11 cellular contexts compared by ENCODE assay signal in the genomic region with DNA sequence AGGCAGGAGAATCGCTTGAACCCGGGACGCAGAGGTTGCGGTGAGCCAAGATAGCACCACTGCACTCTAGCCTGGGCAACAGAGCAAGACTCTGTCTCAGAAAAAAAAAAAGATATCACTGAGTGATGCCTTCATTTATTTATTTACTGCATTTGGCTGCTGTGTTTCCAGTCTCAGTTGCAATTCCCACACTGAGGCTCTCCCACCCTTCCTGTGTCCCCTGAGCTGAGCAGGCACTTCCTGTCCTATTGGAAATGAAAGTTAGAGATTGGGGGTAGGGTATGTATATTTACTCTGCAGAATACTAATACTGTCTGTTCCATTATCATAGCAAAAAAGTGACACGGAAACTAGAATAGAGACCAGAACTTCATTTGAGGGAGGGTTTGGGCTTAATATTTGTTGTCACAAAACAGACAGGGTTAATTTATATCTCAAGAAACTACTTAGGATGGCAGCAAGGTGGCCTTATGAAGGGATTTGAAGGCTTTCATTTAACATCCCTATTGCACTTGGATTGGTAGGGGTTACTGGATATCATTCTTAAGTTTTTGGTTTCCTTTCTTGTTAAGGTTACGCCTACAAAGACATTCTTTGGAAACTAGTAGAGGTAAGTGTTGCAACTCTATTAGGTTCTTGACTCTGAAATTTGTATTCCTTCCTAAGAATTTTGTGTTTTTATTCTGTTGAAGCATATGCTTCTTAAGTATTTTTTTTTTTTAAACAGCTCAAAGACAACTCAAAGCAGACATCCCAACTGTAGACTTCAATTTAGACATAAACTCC. TPM values are rescaled to one million over a fixed set of nuclear protein-coding genes. Genes with fewer than 3 reads are reported as not detected.
DNase-seq lines count a peak whose midpoint lies in the region; ATAC-seq and TF ChIP-seq lines count a peak whose summit lies in the region.
"Had no signal": no experiment of that assay in that cellular context is flagged by ENCODE, and none has a peak within 500 bp of the region (broad histone marks: within the 10 kb centered on the region; RNA-seq: fewer than 3 reads in every experiment).

No MANE protein-coding gene starts in this region.

- no peaks in the 10 kb centered on the region for H3K9me3 ChIP-seq in RWPE2 (ENCODE audit: severe bottlenecking)
- H3K9me3 ChIP-seq in ovary: no peaks in the 10 kb centered on the region

- H3K9me3 Mint-ChIP-seq in CD14-positive monocyte: peaks cover 0 to 3% (median 0%) of the 10 kb centered on the region in 7 donors

- no peak for TF ChIP-seq EP300 in ovary (IDR thresholded peaks at IDR 0.05)

- ATAC-seq in RWPE2 (ENCODE audit: low read depth): no peak

- intact Hi-C loops in CD14-positive monocyte (cut with micrococcal nuclease) (loop anchor here in 1 of 2 donors (5.0 kb wide), 1 partner anchor 47 kb away; no protein-coding TSS in a partner anchor), ovary (cut with DNase I) (loop anchor here in 1 of 4 donors (5.0 kb wide), 1 partner anchor 112 kb away; a partner anchor contains a TSS)

- no peak for TF ChIP-seq POLR2A in ovary (IDR thresholded peaks at IDR 0.05)

- peak overlapping the region in 1 of 2 donors; percentile 20 for H3K4me3 Mint-ChIP-seq in CD14-positive monocyte

- H3K4me1 ChIP-seq in RWPE2 (ENCODE audit: insufficient read depth, poor library complexity, severe bottlenecking) (peaks cover 51% of the 10 kb centered on the region), ovary (ENCODE audit: insufficient read depth) (peaks cover 3% of the 10 kb centered on the region)

- H3K4me1 Mint-ChIP-seq in CD14-positive monocyte: peaks cover 51% of the 10 kb centered on the region

- H3K27ac Mint-ChIP-seq in CD14-positive monocyte: peak overlapping the region in 6 of 7 donors; percentile 25 to 97 (median 89)

- H3K27ac ChIP-seq in RWPE2 (ENCODE audit: poor library complexity, severe bottlenecking) (peak overlapping the region; percentile 98), ovary (peak overlapping the region; percentile 43 to 84)

- DNase-seq in CD14-positive monocyte (ENCODE audit: low spot score) (no peak), RWPE2 (ENCODE audit: low spot score) (no peak), fibroblast of the aortic adventitia (ENCODE audit: low read depth) (peak; percentile 67), ovary (no peak), iPS-NIHi7 (ENCODE audit: extremely low spot score) (no peak), NCI-H2107 (lab: John Stamatoyannopoulos, UW) (no peak), NCI-H748 treated with DMSO at 0.1 percent for 48 hours (lab: John Stamatoyannopoulos, UW) (no peak)
- no peak for DNase-seq in activated naive CD4-positive, alpha-beta T cell (lab: John Stamatoyannopoulos, UW)
- DNase-seq: COR-L47, NCI-H146, SIG-M5 had no signal

- H3K4me3 ChIP-seq in RWPE2 (ENCODE audit: severe bottlenecking): no peak overlapping the region
- H3K4me3 ChIP-seq in fibroblast of the aortic adventitia (ENCODE audit: low read depth, low read length): peak overlapping the region; percentile 1
- H3K4me3 ChIP-seq in ovary: peak overlapping the region; percentile 4

- peaks cover 9% of the 10 kb centered on the region for H3K36me3 ChIP-seq in RWPE2 (ENCODE audit: low read depth)
- H3K36me3 ChIP-seq in ovary: no peaks in the 10 kb centered on the region

- no peaks in the 10 kb centered on the region for H3K27me3 Mint-ChIP-seq in CD14-positive monocyte (ENCODE audit: low read depth in 3 of 3)

- H3K27me3 ChIP-seq in RWPE2 (ENCODE audit: insufficient read depth, poor library complexity, severe bottlenecking) (no peaks in the 10 kb centered on the region), ovary (no peaks in the 10 kb centered on the region)

- WGBS in ovary, 3 donors: 42 to 56% (median 51%) methylated on average over 6 of the region's 6 CpGs

- no peaks in the 10 kb centered on the region for H3K36me3 Mint-ChIP-seq in CD14-positive monocyte

- no peak for TF ChIP-seq CTCF in CD14-positive monocyte (IDR thresholded peaks at IDR 0.05)
- TF ChIP-seq CTCF in RWPE2 (IDR thresholded peaks at IDR 0.05; ENCODE audit: poor library complexity, severe bottlenecking): no peak
- TF ChIP-seq CTCF in fibroblast of the aortic adventitia (IDR thresholded peaks at IDR 0.05; ENCODE audit: insufficient read depth, low read length): no peak
- TF ChIP-seq CTCF in ovary (IDR thresholded peaks at IDR 0.05): no peak

RNA-seq across cellular contexts. Expression of a gene that starts 1.4 kb away (rescaled TPM):
- polyA plus RNA-seq in CD14-positive monocyte: 1 to 10 TPM; 5.1 to 6.5 TPM
- 7.1 and 19.2 TPM in 2 replicates for total RNA-seq in fibroblast of the aortic adventitia (ENCODE audit: low replicate concordance)
- total RNA-seq in ovary: 10 to 100 TPM; 15.0 to 44.4 (median 36.6) TPM
- 10 to 100 TPM; 14.4 to 56.9 TPM for polyA plus RNA-seq in ovary

RNA-seq across cellular contexts. Expression of a gene that starts 32.3 kb away (rescaled TPM):
- polyA plus RNA-seq in CD14-positive monocyte (not detected), ovary (under 1 TPM; 0.87 to 0.92 TPM)
- total RNA-seq in fibroblast of the aortic adventitia (ENCODE audit: low replicate concordance) (0.36 TPM in 1 of 2 replicates, not detected in the other), ovary (1 to 10 TPM; 1.2 to 4.4 (median 2.6) TPM)

RNA-seq across cellular contexts. Expression of a gene that starts 51.8 kb away (rescaled TPM):
- 1 to 10 TPM; 1.3 to 1.4 TPM for polyA plus RNA-seq in CD14-positive monocyte
- 2.3 and 3.0 TPM in 2 replicates for total RNA-seq in fibroblast of the aortic adventitia (ENCODE audit: low replicate concordance)
- total RNA-seq in ovary: 1 to 10 TPM; 1.4 to 4.1 (median 3.2) TPM
- 1 to 10 TPM; 2.0 to 2.7 TPM for polyA plus RNA-seq in ovary
